1 cellular context compared by ENCODE assay signal in genomic region chr20:18527339-18527738, GRCh38.
TF ChIP-seq lines count a peak whose summit lies in the region.

No MANE protein-coding gene starts in this region.

TF ChIP-seq in HepG2, 621 proteins besides CTCF, POLR2A, EP300 and RAD21:
- TF ChIP-seq ZNF607 (CRISPR knock-in tag; IDR thresholded peaks at IDR 0.05; ENCODE audit: borderline replicate concordance) = no peak
- TF ChIP-seq MNT (IDR thresholded peaks at IDR 0.05) = no peak
- TF ChIP-seq HNRNPUL1 (IDR thresholded peaks at IDR 0.05; ENCODE audit: low read depth, low read length) = no peak
- peak; percentile 50 for TF ChIP-seq RBM22 (optimal IDR thresholded peaks at IDR 0.05; ENCODE audit: low read length)
